ENCODE assay signal across 23 cellular contexts in genomic region chr2:145511946-145512345, GRCh38.
"Had no signal": no experiment of that assay in that cellular context is flagged by ENCODE, and none has a peak within 500 bp of the region (broad histone marks: within the 10 kb centered on the region; RNA-seq: fewer than 3 reads in every experiment).

No MANE protein-coding gene starts in this region.

- H3K27me3 Mint-ChIP-seq: dendritic cell treated with granulocyte-macrophage colony-stimulating factor and Interleukin-4, amounts not matched to agents 40 ng/mL and 50 ng/mL, for 4 days; effector memory CD8-positive, alpha-beta T cell; naive B cell; naive thymus-derived CD8-positive, alpha-beta T cell had no signal

- H3K36me3 Mint-ChIP-seq: mesothelial cell of epicardium; naive B cell; naive thymus-derived CD8-positive, alpha-beta T cell had no signal

- ATAC-seq: effector memory CD8-positive, alpha-beta T cell; foreskin keratinocyte; gastrocnemius medialis; heart right ventricle; left cardiac atrium; left lung; left ventricle myocardium superior; lower lobe of right lung; mucosa of descending colon; naive thymus-derived CD8-positive, alpha-beta T cell had no signal

- H3K27ac Mint-ChIP-seq: dendritic cell treated with granulocyte-macrophage colony-stimulating factor and Interleukin-4, amounts not matched to agents 40 ng/mL and 50 ng/mL, for 4 days; effector memory CD8-positive, alpha-beta T cell; endodermal cell; mesothelial cell of epicardium; naive B cell; naive thymus-derived CD8-positive, alpha-beta T cell had no signal

- H3K27me3 ChIP-seq: colonic mucosa, esophagus muscularis mucosa, foreskin keratinocyte, gastrocnemius medialis, heart right ventricle, left lung had no signal

- DNase-seq: colonic mucosa; cortex of kidney; effector CD8-positive, alpha-beta T cell; effector memory CD8-positive, alpha-beta T cell; endodermal cell; foreskin keratinocyte; gastrocnemius medialis; glutamatergic neuron; head of caudate nucleus; heart right ventricle; hippocampal formation; left cardiac atrium; left lung; left ventricle myocardium superior; lower lobe of right lung; mesenchymal stem cell; mucosa of descending colon; naive B cell; naive thymus-derived CD8-positive, alpha-beta T cell had no signal

- H3K4me1 Mint-ChIP-seq: endodermal cell; mesothelial cell of epicardium; naive B cell; naive thymus-derived CD8-positive, alpha-beta T cell had no signal

- FAIRE-seq: keratinocyte had no signal

- H3K4me3 Mint-ChIP-seq: dendritic cell treated with granulocyte-macrophage colony-stimulating factor and Interleukin-4, amounts not matched to agents 40 ng/mL and 50 ng/mL, for 4 days; effector memory CD8-positive, alpha-beta T cell; endodermal cell; mesothelial cell of epicardium; naive B cell; naive thymus-derived CD8-positive, alpha-beta T cell had no signal

- H3K4me1 ChIP-seq: colonic mucosa, esophagus muscularis mucosa, foreskin keratinocyte, gastrocnemius medialis, heart right ventricle, left lung, lower lobe of right lung had no signal

- H3K9me3 ChIP-seq: colonic mucosa, esophagus muscularis mucosa, gastrocnemius medialis, left lung, lower lobe of right lung, mucosa of descending colon had no signal

- H3K27ac ChIP-seq: colonic mucosa, esophagus muscularis mucosa, foreskin keratinocyte, gastrocnemius medialis, heart right ventricle, left lung, lower lobe of right lung had no signal

- H3K4me3 ChIP-seq: colonic mucosa, esophagus muscularis mucosa, gastrocnemius medialis, heart right ventricle, left lung, lower lobe of right lung, mucosa of descending colon had no signal

- H3K9me3 Mint-ChIP-seq: dendritic cell treated with granulocyte-macrophage colony-stimulating factor and Interleukin-4, amounts not matched to agents 40 ng/mL and 50 ng/mL, for 4 days; effector memory CD8-positive, alpha-beta T cell; endodermal cell had no signal

- H3K36me3 ChIP-seq: colonic mucosa, esophagus muscularis mucosa, gastrocnemius medialis, heart right ventricle, left lung, lower lobe of right lung had no signal
